15 cellular contexts compared by ENCODE assay signal in the genomic region with DNA sequence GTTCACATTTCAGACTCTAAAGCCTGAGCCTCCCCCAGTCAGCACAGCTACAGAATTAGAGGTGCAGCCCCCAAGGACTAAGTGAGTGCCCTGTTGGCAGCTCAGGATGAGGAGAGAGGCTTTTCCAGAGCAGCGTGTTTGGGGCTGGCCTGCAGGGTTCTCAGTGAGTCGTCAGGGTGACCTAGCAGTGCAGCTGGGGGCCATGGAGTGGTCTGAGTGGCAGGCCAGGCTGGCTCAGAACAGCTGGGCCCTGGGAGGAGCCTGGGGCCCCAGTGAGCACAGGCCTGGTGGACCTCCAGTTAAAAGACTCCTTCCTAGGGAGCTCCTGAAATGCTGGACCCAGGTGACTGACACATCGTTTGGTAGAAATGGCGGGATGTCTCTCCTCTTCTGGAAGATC.
A peak's percentile ranks its signal among the peaks of the same experiment; 100 is the strongest.
DNase-seq lines count a peak whose midpoint lies in the region; ATAC-seq and TF ChIP-seq lines count a peak whose summit lies in the region.
"Had no signal": no experiment of that assay in that cellular context is flagged by ENCODE, and none has a peak within 500 bp of the region (broad histone marks: within the 10 kb centered on the region; RNA-seq: fewer than 3 reads in every experiment).

No MANE protein-coding gene starts in this region.

- H3K27ac ChIP-seq in mammary epithelial cell (ENCODE audit: insufficient read depth, low read depth, low read length), result no peak overlapping the region

- H4K20me1 ChIP-seq in mammary epithelial cell (ENCODE audit: insufficient read depth, low read length), result no peaks in the 10 kb centered on the region

- H3K36me3 ChIP-seq in mammary epithelial cell (ENCODE audit: insufficient read depth, low read length), result no peaks in the 10 kb centered on the region

- H2AFZ ChIP-seq in mammary epithelial cell (ENCODE audit: low read depth, low read length), result peak overlapping the region; percentile 24

- no peak overlapping the region for H3K9ac ChIP-seq in mammary epithelial cell (ENCODE audit: insufficient read depth, low read length)

- H3K27me3 Mint-ChIP-seq in MCF 10A (ENCODE audit: insufficient read depth, unreplicated experiment), result peaks cover 19% of the 10 kb centered on the region
- peaks cover 30% of the 10 kb centered on the region for H3K27me3 Mint-ChIP-seq in activated CD4-positive, alpha-beta T cell treated with anti-CD3 and anti-CD28 coated beads, Interleukin-2, amount 10 ng/mL, durations not matched to agents 24 days and 14 days

- POLR2A ChIA-PET in MCF 10A (lab: Yijun Ruan, JAX), result no interaction called here

- H3K79me2 ChIP-seq in mammary epithelial cell (ENCODE audit: insufficient read depth, low read length), result no peaks in the 10 kb centered on the region

- DNase-seq in mammary epithelial cell (no peak), MCF 10A (ENCODE audit: unreplicated experiment) (no peak), SK-N-DZ (ENCODE audit: low spot score) (peak; percentile 28), islet precursor cell (peak; percentile 60), NCI-H1105 (lab: John Stamatoyannopoulos, UW) (no peak), EL (no peak)
- no peak for DNase-seq in stimulated activated effector memory CD8-positive, alpha-beta T cell treated with anti-CD3 and anti-CD28 coated beads, Interleukin-12 subunit alpha, Interleukin-12 subunit beta, amount 100 ng/mL, for 72 hours (ENCODE audit: low spot score in 2 of 2)
- DNase-seq in activated CD4-positive, alpha-beta T cell treated with anti-CD3 and anti-CD28 coated beads, Interleukin-2, amount 10 ng/mL, durations not matched to agents 24 days and 14 days, result no peak
- DNase-seq: CD4-positive, alpha-beta T cell; NCI-H1694 treated with DMSO at 0.1 percent for 48 hours; NCI-H2227 treated with DMSO at 0.1 percent for 48 hours; NCI-H510A treated with DMSO at 0.1 percent for 48 hours; NCI-H774; Right ventricle myocardium superior had no signal

- H3K27ac Mint-ChIP-seq in MCF 10A (ENCODE audit: low read depth, unreplicated experiment), result no peak overlapping the region
- peak overlapping the region; percentile 43 for H3K27ac Mint-ChIP-seq in stimulated activated effector memory CD8-positive, alpha-beta T cell treated with anti-CD3 and anti-CD28 coated beads, Interleukin-12 subunit alpha, Interleukin-12 subunit beta, amount 100 ng/mL, for 72 hours
- no peak overlapping the region for H3K27ac Mint-ChIP-seq in activated CD4-positive, alpha-beta T cell treated with anti-CD3 and anti-CD28 coated beads, Interleukin-2, amount 10 ng/mL, durations not matched to agents 24 days and 14 days
- H3K27ac Mint-ChIP-seq: CD4-positive, alpha-beta T cell had no signal

- no peak overlapping the region for H3K4me2 ChIP-seq in mammary epithelial cell (ENCODE audit: insufficient read depth, low read depth, low read length)

- H3K4me1 Mint-ChIP-seq in MCF 10A (ENCODE audit: insufficient read depth, unreplicated experiment), result peaks cover 9% of the 10 kb centered on the region
- no peaks in the 10 kb centered on the region for H3K4me1 Mint-ChIP-seq in stimulated activated effector memory CD8-positive, alpha-beta T cell treated with anti-CD3 and anti-CD28 coated beads, Interleukin-12 subunit alpha, Interleukin-12 subunit beta, amount 100 ng/mL, for 72 hours
- no peaks in the 10 kb centered on the region for H3K4me1 Mint-ChIP-seq in activated CD4-positive, alpha-beta T cell treated with anti-CD3 and anti-CD28 coated beads, Interleukin-2, amount 10 ng/mL, durations not matched to agents 24 days and 14 days

- H3K4me3 Mint-ChIP-seq in MCF 10A (ENCODE audit: unreplicated experiment), result no peak overlapping the region
- H3K4me3 Mint-ChIP-seq in stimulated activated effector memory CD8-positive, alpha-beta T cell treated with anti-CD3 and anti-CD28 coated beads, Interleukin-12 subunit alpha, Interleukin-12 subunit beta, amount 100 ng/mL, for 72 hours, result no peak overlapping the region
- H3K4me3 Mint-ChIP-seq in activated CD4-positive, alpha-beta T cell treated with anti-CD3 and anti-CD28 coated beads, Interleukin-2, amount 10 ng/mL, durations not matched to agents 24 days and 14 days, result no peak overlapping the region
- H3K4me3 Mint-ChIP-seq: CD4-positive, alpha-beta T cell had no signal

- no peaks in the 10 kb centered on the region for H3K36me3 Mint-ChIP-seq in MCF 10A (ENCODE audit: insufficient read depth, unreplicated experiment)
- H3K36me3 Mint-ChIP-seq in stimulated activated effector memory CD8-positive, alpha-beta T cell treated with anti-CD3 and anti-CD28 coated beads, Interleukin-12 subunit alpha, Interleukin-12 subunit beta, amount 100 ng/mL, for 72 hours, result no peaks in the 10 kb centered on the region
- H3K36me3 Mint-ChIP-seq in activated CD4-positive, alpha-beta T cell treated with anti-CD3 and anti-CD28 coated beads, Interleukin-2, amount 10 ng/mL, durations not matched to agents 24 days and 14 days (ENCODE audit: low read depth), result no peaks in the 10 kb centered on the region

- BruUV-seq in mammary epithelial cell (replicated peaks; lab: Mats Ljungman, UMichigan) (no TSS peak), MCF 10A (replicated peaks; lab: Mats Ljungman, UMichigan) (no TSS peak)

- peak; percentile 36 for ATAC-seq in stimulated activated effector memory CD8-positive, alpha-beta T cell treated with anti-CD3 and anti-CD28 coated beads, Interleukin-12 subunit alpha, Interleukin-12 subunit beta, amount 100 ng/mL, for 72 hours
- ATAC-seq: SK-N-SH treated with all-trans-retinoic acid at 6 μM for 48 hours had no signal

- WGBS in mammary epithelial cell (ENCODE audit: low coverage, missing lambda C conversion rate), result 62% methylated on average over 3 of the region's 4 CpGs

- peaks cover 15% of the 10 kb centered on the region for H3K4me1 ChIP-seq in mammary epithelial cell (ENCODE audit: insufficient read depth, low read length)

- intact Hi-C loops in mammary epithelial cell (cut with micrococcal nuclease), result no loop called here
- intact Hi-C loops in MCF 10A (cut with micrococcal nuclease), result no loop called here
- intact Hi-C loops in activated CD4-positive, alpha-beta T cell treated with anti-CD3 and anti-CD28 coated beads, Interleukin-2, amount 10 ng/mL, durations not matched to agents 24 days and 14 days (cut with micrococcal nuclease), result no loop called here

- peaks cover 16% of the 10 kb centered on the region for H3K9me3 Mint-ChIP-seq in MCF 10A (ENCODE audit: unreplicated experiment)
- no peaks in the 10 kb centered on the region for H3K9me3 Mint-ChIP-seq in stimulated activated effector memory CD8-positive, alpha-beta T cell treated with anti-CD3 and anti-CD28 coated beads, Interleukin-12 subunit alpha, Interleukin-12 subunit beta, amount 100 ng/mL, for 72 hours
- H3K9me3 Mint-ChIP-seq in activated CD4-positive, alpha-beta T cell treated with anti-CD3 and anti-CD28 coated beads, Interleukin-2, amount 10 ng/mL, durations not matched to agents 24 days and 14 days, result no peaks in the 10 kb centered on the region
- H3K9me3 Mint-ChIP-seq: CD4-positive, alpha-beta T cell had no signal

- CTCF ChIA-PET in mammary epithelial cell (lab: Charles Lee; ENCODE audit: low non-redundant PET) (no interaction called here), MCF 10A (lab: Yijun Ruan, JAX) (interaction anchor here (0.6 to 1.0 kb wide), 4 partner anchors 9 to 125 kb away, joined by 3 read pairs; no protein-coding TSS in a partner anchor)

- H3K27me3 ChIP-seq in mammary epithelial cell (ENCODE audit: insufficient read depth, low read length), result no peaks in the 10 kb centered on the region

- no peaks in the 10 kb centered on the region for H3K9me3 ChIP-seq in mammary epithelial cell (replicated peaks; ENCODE audit: insufficient read depth, low read length)

- dilution Hi-C loops in mammary epithelial cell (cut with HindIII; ENCODE audit: low sequenced_read_pairs), result no loop called here

- H3K4me3 ChIP-seq in mammary epithelial cell (replicated peaks in 1 of 3; ENCODE audit: insufficient read depth in 1 of 3, low read depth in 2 of 3, low read length in 3 of 3), result no peak overlapping the region

- TF ChIP-seq CTCF in mammary epithelial cell (conservative IDR thresholded peaks at IDR 0.05 in 1 of 2, IDR thresholded peaks at IDR 0.05 in 1 of 2; ENCODE audit: extremely low read depth in 1 of 2, insufficient read depth in 1 of 2, low read depth in 1 of 2, low read length in 2 of 2), result no peak
- TF ChIP-seq CTCF in MCF 10A (IDR thresholded peaks at IDR 0.05; ENCODE audit: unreplicated experiment), result no peak

- in situ Hi-C loops in mammary epithelial cell (cut with MboI; ENCODE audit: low sequenced_read_pairs in 2 of 2), result no loop called here

Comparison
In these comparisons a context has a peak if more than half of its experiments do, and no peak if none do; other contexts are left out.
1. DNase-seq: peak in SK-N-DZ (single experiment) and islet precursor cell (single experiment); none in mammary epithelial cell (single experiment), MCF 10A (single experiment), stimulated activated effector memory CD8-positive, alpha-beta T cell treated with anti-CD3 and anti-CD28 coated beads, Interleukin-12 subunit alpha, Interleukin-12 subunit beta, amount 100 ng/mL, for 72 hours (0 of 2), NCI-H1105 (single experiment), activated CD4-positive, alpha-beta T cell treated with anti-CD3 and anti-CD28 coated beads, Interleukin-2, amount 10 ng/mL, durations not matched to agents 24 days and 14 days (single experiment) and EL (single experiment).